Comparison of ENCODE assay signal across 8 cellular contexts in the genomic region with DNA sequence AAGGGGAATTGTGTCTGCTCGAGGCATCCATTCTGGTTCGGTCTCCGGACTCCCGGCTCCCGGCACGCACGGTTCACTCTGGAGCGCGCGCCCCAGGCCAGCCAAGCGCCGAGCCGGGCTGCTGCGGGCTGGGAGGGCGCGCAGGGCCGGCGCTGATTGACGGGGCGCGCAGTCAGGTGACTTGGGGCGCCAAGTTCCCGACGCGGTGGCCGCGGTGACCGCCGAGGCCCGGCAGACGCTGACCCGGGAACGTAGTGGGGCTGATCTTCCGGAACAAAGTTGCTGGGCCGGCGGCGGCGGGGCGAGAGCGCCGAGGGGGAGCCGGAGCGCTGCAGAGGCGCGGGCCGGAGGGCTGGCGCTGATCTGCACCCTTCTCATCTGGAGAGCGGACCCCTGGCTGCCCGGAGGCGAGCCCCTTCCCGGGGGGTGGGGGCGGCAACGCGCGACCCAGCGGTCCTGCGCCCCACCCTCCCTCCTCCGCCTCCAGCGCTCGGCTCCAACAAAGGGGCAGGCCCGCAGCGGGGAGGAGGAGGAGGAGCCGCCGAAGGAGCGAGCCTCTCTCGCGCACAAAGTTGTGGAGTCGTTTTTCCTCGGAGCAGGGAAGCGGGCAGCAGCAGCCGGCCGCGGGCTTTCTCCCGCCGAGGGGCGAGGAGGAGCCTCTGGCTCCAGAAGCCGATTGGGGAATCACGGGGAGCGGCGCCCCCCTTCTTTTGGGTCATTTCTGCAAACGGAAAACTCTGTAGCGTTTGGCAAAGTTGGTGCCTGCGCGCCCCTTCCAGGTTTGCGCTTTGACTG. TPM values are rescaled to one million over a fixed set of nuclear protein-coding genes. Genes with fewer than 3 reads are reported as not detected.
A peak's percentile ranks its signal among the peaks of the same experiment; 100 is the strongest.
DNase-seq lines count a peak whose midpoint lies in the region; ATAC-seq lines count a peak whose summit lies in the region.

Gene UTRN (plus strand): TSS at position 583 of the 795 bp plus-strand sequence. CDS start 6,494 bp downstream, outside the sequence.

- H3K36me3 ChIP-seq in mesodermal cell (ENCODE audit: control insufficient read depth, insufficient read depth, low read length): peaks cover 9% of the 10 kb centered on the region

- peaks cover 11% of the 10 kb centered on the region for H3K4me1 ChIP-seq in mesodermal cell (ENCODE audit: control insufficient read depth, insufficient read depth, low read length, poor library complexity, severe bottlenecking)

- peaks cover 32% of the 10 kb centered on the region for H3K4me1 Mint-ChIP-seq in stimulated activated memory B cell treated with anti-CD40 and anti-IgM and Interleukin-4, amounts not matched to agents 10 μg/mL and 1 μg/mL and 100 μg/mL, for 72 hours

- DNase-seq in NCI-H345 (lab: John Stamatoyannopoulos, UW) (peak; percentile 63), NCI-H345 treated with DMSO at 0.1 percent for 48 hours (lab: John Stamatoyannopoulos, UW; ENCODE audit: unreplicated experiment) (no peak), NCI-H774 (lab: John Stamatoyannopoulos, UW) (peak; percentile 70), epidermal melanocyte (ENCODE audit: insufficient read length, low spot score) (peak; percentile 58)
- DNase-seq in activated CD8-positive, alpha-beta memory T cell treated with anti-CD3 and anti-CD28 coated beads, Interleukin-2, amount 50 U/mL, for 4 hours: peak; percentile 33

- H3K4me3 Mint-ChIP-seq in stimulated activated memory B cell treated with anti-CD40 and anti-IgM and Interleukin-4, amounts not matched to agents 10 μg/mL and 1 μg/mL and 100 μg/mL, for 72 hours: peak within 1 kb of the TSS; percentile 95

- no peaks in the 10 kb centered on the region for H3K9me3 ChIP-seq in mesodermal cell (ENCODE audit: control insufficient read depth, low read length)

- peak within 1 kb of the TSS; percentile 94 for H3K27ac ChIP-seq in mesodermal cell (ENCODE audit: low read depth, low read length, severe bottlenecking)

- peak within 1 kb of the TSS; percentile 92 for H3K4me3 ChIP-seq in mesodermal cell (ENCODE audit: extremely low read depth, insufficient read depth, low read length, poor library complexity, severe bottlenecking)

- H3K27ac Mint-ChIP-seq in stimulated activated memory B cell treated with anti-CD40 and anti-IgM and Interleukin-4, amounts not matched to agents 10 μg/mL and 1 μg/mL and 100 μg/mL, for 72 hours: peak within 1 kb of the TSS; percentile 85

- H3K36me3 Mint-ChIP-seq in stimulated activated memory B cell treated with anti-CD40 and anti-IgM and Interleukin-4, amounts not matched to agents 10 μg/mL and 1 μg/mL and 100 μg/mL, for 72 hours: no peaks in the 10 kb centered on the region

- 0% methylated on average over 69 to 72 of the region's 85 CpGs for WGBS in mesodermal cell (ENCODE audit: insufficient coverage in 2 of 2), 2 experiments

- peak; percentile 69 for ATAC-seq in HG02885 (IDR thresholded peaks at IDR 0.05; ENCODE audit: poor library complexity, unreplicated experiment)
- peak; percentile 76 for ATAC-seq in stimulated activated memory B cell treated with anti-CD40 and anti-IgM and Interleukin-4, amounts not matched to agents 10 μg/mL and 1 μg/mL and 100 μg/mL, for 72 hours

- peaks cover 50% of the 10 kb centered on the region for H3K27me3 Mint-ChIP-seq in stimulated activated memory B cell treated with anti-CD40 and anti-IgM and Interleukin-4, amounts not matched to agents 10 μg/mL and 1 μg/mL and 100 μg/mL, for 72 hours

- H3K9me3 Mint-ChIP-seq in stimulated activated memory B cell treated with anti-CD40 and anti-IgM and Interleukin-4, amounts not matched to agents 10 μg/mL and 1 μg/mL and 100 μg/mL, for 72 hours: no peaks in the 10 kb centered on the region

RNA-seq across cellular contexts. Expression of gene UTRN, which starts in this region (rescaled TPM):
- polyA plus RNA-seq in mesodermal cell (2013, experiment 1 of 2): 53.3 TPM
- polyA plus RNA-seq in mesodermal cell (2013, experiment 2 of 2): 48.2 TPM
